ENCODE assay signal across 20 cellular contexts in the genomic region with DNA sequence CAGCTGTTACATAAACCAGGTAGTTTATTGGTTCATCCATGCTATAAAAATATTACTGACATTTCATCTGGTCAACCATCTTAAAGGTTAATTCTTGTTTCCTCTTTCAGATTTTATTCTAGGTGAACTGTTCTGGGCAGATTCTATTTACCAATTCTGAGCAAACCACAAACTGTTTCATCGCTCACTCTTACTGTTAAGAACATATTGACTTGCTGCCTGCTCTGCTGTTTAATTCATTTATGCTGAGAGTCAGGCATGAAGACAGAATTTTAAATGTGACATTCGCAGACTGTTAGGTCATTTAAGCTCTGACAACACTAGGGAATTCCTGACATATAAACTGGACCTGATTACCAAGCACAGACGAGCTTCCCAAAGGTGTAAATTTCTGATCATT.
"Had no signal": no experiment of that assay in that cellular context is flagged by ENCODE, and none has a peak within 500 bp of the region (broad histone marks: within the 10 kb centered on the region; RNA-seq: fewer than 3 reads in every experiment).

No MANE protein-coding gene starts in this region.

- H3K27ac Mint-ChIP-seq: activated CD4-positive, alpha-beta T cell treated with anti-CD3 and anti-CD28 coated beads, Interleukin-2, amount 10 ng/mL, durations not matched to agents 7 days and 5 days; stimulated activated effector memory CD8-positive, alpha-beta T cell treated with anti-CD3 and anti-CD28 coated beads, Interleukin-12 subunit alpha, Interleukin-12 subunit beta, amount 100 ng/mL, for 72 hours; type B pancreatic cell had no signal

- H3K4me2 ChIP-seq: smooth muscle cell had no signal

- H3K36me3 Mint-ChIP-seq: type B pancreatic cell had no signal

- H3K27me3 ChIP-seq: ascending aorta, cardiac muscle cell, ovary, right lobe of liver, testis had no signal

- H3K4me3 ChIP-seq: ascending aorta, cardiac muscle cell, left ventricle myocardium inferior, ovary, right lobe of liver, smooth muscle cell, testis had no signal

- DNase-seq: activated CD4-positive, alpha-beta T cell treated with anti-CD3 and anti-CD28 coated beads, Interleukin-2, amount 10 ng/mL, durations not matched to agents 7 days and 5 days; activated CD8-positive, alpha-beta memory T cell treated with anti-CD3 and anti-CD28 coated beads, Interleukin-2, amount 50 U/mL, for 4 hours; activated effector memory CD4-positive, alpha-beta T cell treated with anti-CD3 and anti-CD28 coated beads, Interleukin-2, amount 50 U/mL, for 16 hours; activated naive CD4-positive, alpha-beta T cell treated with anti-CD3 and anti-CD28 coated beads, Interleukin-2, amount 50 U/mL, for 16 hours; activated T-cell treated with anti-CD3 and anti-CD28 coated beads, Interleukin-2, amount 50 U/mL, for 48 hours; erythroblast; foreskin melanocyte; kidney; left ventricle myocardium inferior; ovary; right lobe of liver; stimulated activated CD4-positive, alpha-beta T cell treated with anti-CD3 and anti-CD28 coated beads, Interleukin-4, amount 100 ng/mL, for 24 hours; T1000; testis had no signal

- H3K9me3 Mint-ChIP-seq: activated CD4-positive, alpha-beta T cell treated with anti-CD3 and anti-CD28 coated beads, Interleukin-2, amount 10 ng/mL, durations not matched to agents 7 days and 5 days; stimulated activated effector memory CD8-positive, alpha-beta T cell treated with anti-CD3 and anti-CD28 coated beads, Interleukin-12 subunit alpha, Interleukin-12 subunit beta, amount 100 ng/mL, for 72 hours; type B pancreatic cell had no signal

- H3K4me1 Mint-ChIP-seq: activated CD4-positive, alpha-beta T cell treated with anti-CD3 and anti-CD28 coated beads, Interleukin-2, amount 10 ng/mL, durations not matched to agents 7 days and 5 days; stimulated activated effector memory CD8-positive, alpha-beta T cell treated with anti-CD3 and anti-CD28 coated beads, Interleukin-12 subunit alpha, Interleukin-12 subunit beta, amount 100 ng/mL, for 72 hours had no signal

- H3K27ac ChIP-seq: ascending aorta, cardiac muscle cell, left ventricle myocardium inferior, ovary, right lobe of liver, testis had no signal

- H3K36me3 ChIP-seq: ascending aorta, cardiac muscle cell, ovary, right lobe of liver had no signal

- H3K4me1 ChIP-seq: ascending aorta, left ventricle myocardium inferior, right lobe of liver, testis had no signal

- H3K9me3 ChIP-seq: ascending aorta, left ventricle myocardium inferior, ovary, right lobe of liver, testis had no signal

- ATAC-seq: activated CD4-positive, CD25-positive, alpha-beta regulatory T cell treated with anti-CD3 and anti-CD28 coated beads, Interleukin-2, amount 50 U/mL, for 24 hours; stimulated activated effector memory CD8-positive, alpha-beta T cell treated with anti-CD3 and anti-CD28 coated beads, Interleukin-12 subunit alpha, Interleukin-12 subunit beta, amount 100 ng/mL, for 72 hours had no signal

- H3K27me3 Mint-ChIP-seq: activated CD4-positive, alpha-beta T cell treated with anti-CD3 and anti-CD28 coated beads, Interleukin-2, amount 10 ng/mL, durations not matched to agents 7 days and 5 days; type B pancreatic cell had no signal

- H3K4me3 Mint-ChIP-seq: activated CD4-positive, alpha-beta T cell treated with anti-CD3 and anti-CD28 coated beads, Interleukin-2, amount 10 ng/mL, durations not matched to agents 7 days and 5 days; stimulated activated effector memory CD8-positive, alpha-beta T cell treated with anti-CD3 and anti-CD28 coated beads, Interleukin-12 subunit alpha, Interleukin-12 subunit beta, amount 100 ng/mL, for 72 hours; type B pancreatic cell had no signal
